In genomic region chr13:95535243-95535642, GRCh38 we compare ENCODE assay signal across 9 cellular contexts.
DNase-seq lines count a peak whose midpoint lies in the region; ATAC-seq and TF ChIP-seq lines count a peak whose summit lies in the region.
"Had no signal": no experiment of that assay in that cellular context is flagged by ENCODE, and none has a peak within 500 bp of the region (broad histone marks: within the 10 kb centered on the region; RNA-seq: fewer than 3 reads in every experiment).

No MANE protein-coding gene starts in this region.

- H3K36me3 ChIP-seq in RWPE2 (ENCODE audit: low read depth) = no peaks in the 10 kb centered on the region

- ATAC-seq in HG02588 (IDR thresholded peaks at IDR 0.05; ENCODE audit: unreplicated experiment) = peak; percentile 64
- peak; percentile 98 for ATAC-seq in RWPE2 (ENCODE audit: low read depth)

- no peak overlapping the region for H3K27ac ChIP-seq in RWPE2 (ENCODE audit: poor library complexity, severe bottlenecking)
- H3K27ac ChIP-seq in coronary artery = no peak overlapping the region

- no peak for TF ChIP-seq CTCF in RWPE2 (IDR thresholded peaks at IDR 0.05; ENCODE audit: poor library complexity, severe bottlenecking)
- no peak for TF ChIP-seq CTCF in coronary artery (IDR thresholded peaks at IDR 0.05)

- DNase-seq in EL = peak; percentile 65
- DNase-seq in RWPE2 (ENCODE audit: low spot score) = peak; percentile 63
- DNase-seq in kidney tubule cell (ENCODE audit: low spot score) = peak; percentile 97
- no peak for DNase-seq in head of caudate nucleus
- DNase-seq in stimulated activated CD4-positive, alpha-beta T cell treated with anti-CD3 and anti-CD28 coated beads, Interleukin-4, amount 100 ng/mL, for 4 hours = no peak
- DNase-seq in NCI-H2081 (lab: John Stamatoyannopoulos, UW) = no peak
- no peak for DNase-seq in coronary artery (ENCODE audit: low spot score)
- DNase-seq: NCI-H187 treated with DMSO at 0.1 percent for 48 hours had no signal

- no peak overlapping the region for H3K4me3 ChIP-seq in RWPE2 (ENCODE audit: severe bottlenecking)
- no peak overlapping the region for H3K4me3 ChIP-seq in coronary artery

- no peaks in the 10 kb centered on the region for H3K27me3 ChIP-seq in RWPE2 (ENCODE audit: insufficient read depth, poor library complexity, severe bottlenecking)

- intact Hi-C loops in head of caudate nucleus (cut with DNase I) = no loop called here

- peaks cover 19% of the 10 kb centered on the region for H3K4me1 ChIP-seq in RWPE2 (ENCODE audit: insufficient read depth, poor library complexity, severe bottlenecking)

- no peaks in the 10 kb centered on the region for H3K9me3 ChIP-seq in RWPE2 (ENCODE audit: severe bottlenecking)

Comparison
In these comparisons a context has a peak if more than half of its experiments do, and no peak if none do; other contexts are left out.
1. DNase-seq: peak in EL (single experiment), RWPE2 (single experiment) and kidney tubule cell (single experiment); none in head of caudate nucleus (0 of 42), stimulated activated CD4-positive, alpha-beta T cell treated with anti-CD3 and anti-CD28 coated beads, Interleukin-4, amount 100 ng/mL, for 4 hours (0 of 2), NCI-H2081 (0 of 2) and coronary artery (single experiment).